1 cellular context compared by ENCODE assay signal in genomic region chr6:138538390-138539031, GRCh38.
TF ChIP-seq lines count a peak whose summit lies in the region.

No MANE protein-coding gene starts in this region.

TF ChIP-seq in HepG2, 621 proteins besides CTCF, POLR2A, EP300 and RAD21 (continued from another document and continues in another):
- TF ChIP-seq MIER3 (CRISPR knock-in tag; IDR thresholded peaks at IDR 0.05; ENCODE audit: borderline replicate concordance) = no peak
- no peak for TF ChIP-seq ZNF432 (CRISPR knock-in tag; IDR thresholded peaks at IDR 0.05; ENCODE audit: borderline replicate concordance)
- TF ChIP-seq ZBTB8A (CRISPR knock-in tag; IDR thresholded peaks at IDR 0.05; ENCODE audit: borderline replicate concordance, low read depth) = no peak
- no peak for TF ChIP-seq ZNF83 (CRISPR knock-in tag; IDR thresholded peaks at IDR 0.05; ENCODE audit: borderline replicate concordance)
- no peak for TF ChIP-seq ZNF251 (CRISPR knock-in tag; IDR thresholded peaks at IDR 0.05)
- TF ChIP-seq NBN (conservative IDR thresholded peaks at IDR 0.05) = no peak
- TF ChIP-seq ZNF674 (CRISPR knock-in tag; IDR thresholded peaks at IDR 0.05; ENCODE audit: low read depth) = no peak
- no peak for TF ChIP-seq ZBED4 (CRISPR knock-in tag; IDR thresholded peaks at IDR 0.05; ENCODE audit: borderline replicate concordance)
- TF ChIP-seq MYC (CRISPR knock-in tag; IDR thresholded peaks at IDR 0.05; ENCODE audit: borderline replicate concordance) = no peak
- 0 out of 2 replicates have a peak, but pooled peaks have one; percentile 6 for TF ChIP-seq TMF1 (CRISPR knock-in tag; IDR thresholded peaks at IDR 0.05; ENCODE audit: low read depth)
- peak; percentile 27; the same call in 1 of the 2 replicates for TF ChIP-seq ZNF556 (CRISPR knock-in tag; IDR thresholded peaks at IDR 0.05; ENCODE audit: borderline replicate concordance)
- no peak for TF ChIP-seq BRF2 (CRISPR knock-in tag; IDR thresholded peaks at IDR 0.05)
- no peak for TF ChIP-seq CREB1 (IDR thresholded peaks at IDR 0.05)
- TF ChIP-seq CREB1 (CRISPR knock-in tag; IDR thresholded peaks at IDR 0.05) = peak; percentile 55; the same call in 1 of the 2 replicates
- peak; percentile 74 for TF ChIP-seq HNF4G (IDR thresholded peaks at IDR 0.05; ENCODE audit: borderline replicate concordance, low read depth, low read length)
- no peak for TF ChIP-seq HNF4G (CRISPR knock-in tag; IDR thresholded peaks at IDR 0.05; ENCODE audit: borderline replicate concordance, low read depth)
- no peak for TF ChIP-seq ZNF800 (CRISPR knock-in tag; IDR thresholded peaks at IDR 0.05)
- 0 out of 2 replicates have a peak, but pooled peaks have one; percentile 43 for TF ChIP-seq MEF2D (CRISPR knock-in tag; IDR thresholded peaks at IDR 0.05)
- no peak for TF ChIP-seq DR1 (CRISPR knock-in tag; IDR thresholded peaks at IDR 0.05)
- TF ChIP-seq ZNF350 (CRISPR knock-in tag; IDR thresholded peaks at IDR 0.05; ENCODE audit: borderline replicate concordance, low read depth) = no peak
- no peak for TF ChIP-seq HNF1B (CRISPR knock-in tag; IDR thresholded peaks at IDR 0.05)
- peak; percentile 62; the same call in 1 of the 2 replicates for TF ChIP-seq ZNF280D (CRISPR knock-in tag; IDR thresholded peaks at IDR 0.05)
- TF ChIP-seq ZNF567 (CRISPR knock-in tag; IDR thresholded peaks at IDR 0.05; ENCODE audit: borderline replicate concordance) = no peak
- no peak for TF ChIP-seq RFX5 (IDR thresholded peaks at IDR 0.05; ENCODE audit: low read depth, low read length)
- TF ChIP-seq NFIC (IDR thresholded peaks at IDR 0.05; ENCODE audit: low read length) = peak; percentile 72; the same call in 1 of the 2 replicates
- TF ChIP-seq ZNF607 (CRISPR knock-in tag; IDR thresholded peaks at IDR 0.05; ENCODE audit: borderline replicate concordance) = no peak
- no peak for TF ChIP-seq GTF2F1 (IDR thresholded peaks at IDR 0.05; ENCODE audit: low read length)
- TF ChIP-seq NFYC (CRISPR knock-in tag; IDR thresholded peaks at IDR 0.05) = no peak
- no peak for TF ChIP-seq CEBPB (IDR thresholded peaks at IDR 0.05; ENCODE audit: borderline replicate concordance, low read depth, low read length)
- no peak for TF ChIP-seq RBAK (CRISPR knock-in tag; IDR thresholded peaks at IDR 0.05)
- TF ChIP-seq ZBTB10 (CRISPR knock-in tag; IDR thresholded peaks at IDR 0.05; ENCODE audit: borderline replicate concordance) = no peak
- peak; percentile 65; the same call in 1 of the 2 replicates for TF ChIP-seq ZNF264 (CRISPR knock-in tag; IDR thresholded peaks at IDR 0.05)
- TF ChIP-seq NFE2L2 (IDR thresholded peaks at IDR 0.05; ENCODE audit: low read length) = no peak
- no peak for TF ChIP-seq ZNF670 (CRISPR knock-in tag; IDR thresholded peaks at IDR 0.05; ENCODE audit: borderline replicate concordance)
- no peak for TF ChIP-seq GMEB1 (CRISPR knock-in tag; IDR thresholded peaks at IDR 0.05; ENCODE audit: borderline replicate concordance)
- no peak for TF ChIP-seq ZNF772 (CRISPR knock-in tag; IDR thresholded peaks at IDR 0.05)
- peak; percentile 65; the same call in 1 of the 2 replicates for TF ChIP-seq ZNF512B (CRISPR knock-in tag; IDR thresholded peaks at IDR 0.05; ENCODE audit: borderline replicate concordance)
- TF ChIP-seq SOX6 (IDR thresholded peaks at IDR 0.05) = no peak
- peak; percentile 60 for TF ChIP-seq SOX6 (CRISPR knock-in tag; IDR thresholded peaks at IDR 0.05)
- 0 out of 2 replicates have a peak, but pooled peaks have one; percentile 28 for TF ChIP-seq IRF2 (CRISPR knock-in tag; IDR thresholded peaks at IDR 0.05)
- no peak for TF ChIP-seq HOXA9 (CRISPR knock-in tag; IDR thresholded peaks at IDR 0.05; ENCODE audit: borderline replicate concordance)
- TF ChIP-seq TFDP1 (CRISPR knock-in tag; IDR thresholded peaks at IDR 0.05; ENCODE audit: borderline replicate concordance) = no peak
- TF ChIP-seq ZMYM4 (CRISPR knock-in tag; IDR thresholded peaks at IDR 0.05) = peak; percentile 40; the same call in 1 of the 2 replicates
